Comparison of ENCODE assay signal across 13 cellular contexts in genomic region chr18:13831864-13832508, GRCh38. TPM values are rescaled to one million over a fixed set of nuclear protein-coding genes. Genes with fewer than 3 reads are reported as not detected.
DNase-seq lines count a peak whose midpoint lies in the region; ATAC-seq and TF ChIP-seq lines count a peak whose summit lies in the region.
"Had no signal": no experiment of that assay in that cellular context is flagged by ENCODE, and none has a peak within 500 bp of the region (broad histone marks: within the 10 kb centered on the region; RNA-seq: fewer than 3 reads in every experiment).

No MANE protein-coding gene starts in this region.

- CTCF ChIA-PET in HCT116 (lab: Charles Lee), result interaction anchor here (1.0 to 2.7 kb wide), 6 partner anchors 8 to 255 kb away, joined by 3 to 16 read pairs (median 6); partner anchors contain the start of gene MC5R
- CTCF ChIA-PET in RWPE1 (lab: Yijun Ruan, JAX), result interaction anchor here (0.6 to 0.9 kb wide), 2 partner anchors 19 to 556 kb away, joined by 3 read pairs; no protein-coding TSS in a partner anchor

- DNase-seq in DMS114 treated with DMSO at 0.1 percent for 48 hours (lab: John Stamatoyannopoulos, UW; ENCODE audit: unreplicated experiment) (peak; percentile 2), HCT116 (ENCODE audit: low read depth, low spot score) (peak; percentile 13), RWPE1 (ENCODE audit: low spot score) (peak; percentile 15), left lobe of liver (ENCODE audit: low spot score) (no peak), NOMO-1 (lab: John Stamatoyannopoulos, UW; ENCODE audit: unreplicated experiment in 2 of 2) (no peak), tibial nerve (ENCODE audit: low spot score in 2 of 2) (no peak), NCI-H1048 (lab: John Stamatoyannopoulos, UW) (no peak)
- DNase-seq: activated CD8-positive, alpha-beta memory T cell treated with anti-CD3 and anti-CD28 coated beads, Interleukin-2, amount 50 U/mL, for 4 hours; aorta; hippocampal formation; NK-92 treated with Interleukin-12 subunit alpha and Interleukin-12 subunit beta, amount 100 ng/mL, for 24 hours; uterus had no signal

- H3K36me3 ChIP-seq in HCT116 (ENCODE audit: control insufficient read depth in 1 of 2, insufficient read depth in 2 of 2, low read length in 2 of 2), result no peaks in the 10 kb centered on the region
- H3K36me3 ChIP-seq in tibial nerve, result no peaks in the 10 kb centered on the region
- H3K36me3 ChIP-seq: uterus had no signal

- H3K9me2 ChIP-seq in HCT116 (ENCODE audit: insufficient read depth), result no peaks in the 10 kb centered on the region

- H3K9me3 ChIP-seq in HCT116 (ENCODE audit: control insufficient read depth in 1 of 2, insufficient read depth in 1 of 2, low read depth in 1 of 2, low read length in 2 of 2) (no peaks in the 10 kb centered on the region), tibial nerve (no peaks in the 10 kb centered on the region)
- H3K9me3 ChIP-seq: uterus had no signal

- no peak overlapping the region for H3K9ac ChIP-seq in HCT116 (ENCODE audit: low read length)

- H3K79me2 ChIP-seq in HCT116 (ENCODE audit: insufficient read depth, low read length), result no peaks in the 10 kb centered on the region

- intact Hi-C loops in HCT116 (cut with micrococcal nuclease), result loop anchor here (2.0 kb wide), 1 partner anchor 255 kb away; no protein-coding TSS in a partner anchor

- H3K4me3 ChIP-seq in HCT116 (replicated peaks in 1 of 2; ENCODE audit: low read depth in 1 of 2, low read length in 2 of 2), result no peak overlapping the region
- no peak overlapping the region for H3K4me3 ChIP-seq in tibial nerve
- H3K4me3 ChIP-seq: uterus had no signal

- no TSS peak for BruUV-seq in HCT116 (replicated peaks; lab: Mats Ljungman, UMichigan)

- TF ChIP-seq CTCF in HCT116 (IDR thresholded peaks at IDR 0.05 in 2 of 3, conservative IDR thresholded peaks at IDR 0.05 in 1 of 3; ENCODE audit: borderline replicate concordance in 1 of 3, insufficient read depth in 1 of 3, low read depth in 2 of 3, low read length in 2 of 3) (peak; percentile 23 to 49 (median 28); a peak in 4 of 6 replicates), RWPE1 (conservative IDR thresholded peaks at IDR 0.05; ENCODE audit: low read depth) (no peak), tibial nerve (IDR thresholded peaks at IDR 0.05) (no peak)

- peak; percentile 39; the same call in 1 of the 2 replicates for TF ChIP-seq RAD21 in HCT116 (IDR thresholded peaks at IDR 0.05; ENCODE audit: low read depth)

- no peaks in the 10 kb centered on the region for H4K20me1 ChIP-seq in HCT116 (ENCODE audit: insufficient read depth)

- RAD21 ChIA-PET in HCT116 (lab: Charles Lee; ENCODE audit: low non-redundant PET in 1 of 2, low total read pairs in 2 of 2, uncharacterized antibody in 2 of 2, unreplicated experiment in 2 of 2), result interaction anchor here in 1 of 2 experiments (0.9 to 1.4 kb wide), 2 partner anchors 255 kb away, joined by 3 read pairs; no protein-coding TSS in a partner anchor

- no peak overlapping the region for H2AFZ ChIP-seq in HCT116 (ENCODE audit: low read depth, low read length, poor library complexity, severe bottlenecking)

- peak; percentile 79 for ATAC-seq in HCT116
- peak; percentile 61 for ATAC-seq in left lobe of liver
- no peak for ATAC-seq in HG03097 (IDR thresholded peaks at IDR 0.05; ENCODE audit: low FRiP score, unreplicated experiment)

- H3K27me3 ChIP-seq in HCT116 (ENCODE audit: insufficient read depth, low read length) (peaks cover 8% of the 10 kb centered on the region; the same call in 1 of the 2 replicates), tibial nerve (no peaks in the 10 kb centered on the region)
- H3K27me3 ChIP-seq: uterus had no signal

- 65 to 75% methylated on average over 11 of the region's 11 CpGs for WGBS in tibial nerve, 2 donors

- no peak overlapping the region for H3K4me2 ChIP-seq in HCT116 (ENCODE audit: low read length)

- no peaks in the 10 kb centered on the region for H3K4me1 ChIP-seq in HCT116 (ENCODE audit: control insufficient read depth in 1 of 2, insufficient read depth in 2 of 2, low read length in 2 of 2)
- H3K4me1 ChIP-seq in tibial nerve, result no peaks in the 10 kb centered on the region
- H3K4me1 ChIP-seq: uterus had no signal

- H3K27ac ChIP-seq in HCT116 (ENCODE audit: low read depth, low read length) (no peak overlapping the region), RWPE1 (no peak overlapping the region), tibial nerve (no peak overlapping the region)
- H3K27ac ChIP-seq: uterus had no signal

- POLR2A ChIA-PET in HCT116 (lab: Charles Lee), result no interaction called here
- POLR2A ChIA-PET in RWPE1 (lab: Yijun Ruan, JAX; ENCODE audit: low non-redundant PET), result no interaction called here

- TF ChIP-seq POLR2A in HCT116 (IDR thresholded peaks at IDR 0.05; ENCODE audit: borderline replicate concordance, extremely low read depth, insufficient read depth, insufficient read length) (no peak), tibial nerve (IDR thresholded peaks at IDR 0.05) (no peak)

- no peak for TF ChIP-seq EP300 in tibial nerve (IDR thresholded peaks at IDR 0.05)

TF ChIP-seq in HCT116, 20 proteins besides CTCF, POLR2A, EP300 and RAD21:
- TF ChIP-seq ZNF274 (IDR thresholded peaks at IDR 0.05; ENCODE audit: low read depth, low read length), result no peak
- no peak for TF ChIP-seq POLR2AphosphoS5 (IDR thresholded peaks at IDR 0.05; ENCODE audit: low read depth, low read length)
- TF ChIP-seq SIN3A (IDR thresholded peaks at IDR 0.05; ENCODE audit: low read depth), result no peak
- no peak for TF ChIP-seq MAX (IDR thresholded peaks at IDR 0.05)
- no peak for TF ChIP-seq JUND (IDR thresholded peaks at IDR 0.05)
- no peak for TF ChIP-seq TCF7L2 (IDR thresholded peaks at IDR 0.05; ENCODE audit: borderline replicate concordance, extremely low read depth, insufficient read depth, insufficient read length)
- TF ChIP-seq ZFX (IDR thresholded peaks at IDR 0.05), result no peak
- TF ChIP-seq EGR1 (IDR thresholded peaks at IDR 0.05; ENCODE audit: low read depth), result no peak
- TF ChIP-seq, protein P1, sequence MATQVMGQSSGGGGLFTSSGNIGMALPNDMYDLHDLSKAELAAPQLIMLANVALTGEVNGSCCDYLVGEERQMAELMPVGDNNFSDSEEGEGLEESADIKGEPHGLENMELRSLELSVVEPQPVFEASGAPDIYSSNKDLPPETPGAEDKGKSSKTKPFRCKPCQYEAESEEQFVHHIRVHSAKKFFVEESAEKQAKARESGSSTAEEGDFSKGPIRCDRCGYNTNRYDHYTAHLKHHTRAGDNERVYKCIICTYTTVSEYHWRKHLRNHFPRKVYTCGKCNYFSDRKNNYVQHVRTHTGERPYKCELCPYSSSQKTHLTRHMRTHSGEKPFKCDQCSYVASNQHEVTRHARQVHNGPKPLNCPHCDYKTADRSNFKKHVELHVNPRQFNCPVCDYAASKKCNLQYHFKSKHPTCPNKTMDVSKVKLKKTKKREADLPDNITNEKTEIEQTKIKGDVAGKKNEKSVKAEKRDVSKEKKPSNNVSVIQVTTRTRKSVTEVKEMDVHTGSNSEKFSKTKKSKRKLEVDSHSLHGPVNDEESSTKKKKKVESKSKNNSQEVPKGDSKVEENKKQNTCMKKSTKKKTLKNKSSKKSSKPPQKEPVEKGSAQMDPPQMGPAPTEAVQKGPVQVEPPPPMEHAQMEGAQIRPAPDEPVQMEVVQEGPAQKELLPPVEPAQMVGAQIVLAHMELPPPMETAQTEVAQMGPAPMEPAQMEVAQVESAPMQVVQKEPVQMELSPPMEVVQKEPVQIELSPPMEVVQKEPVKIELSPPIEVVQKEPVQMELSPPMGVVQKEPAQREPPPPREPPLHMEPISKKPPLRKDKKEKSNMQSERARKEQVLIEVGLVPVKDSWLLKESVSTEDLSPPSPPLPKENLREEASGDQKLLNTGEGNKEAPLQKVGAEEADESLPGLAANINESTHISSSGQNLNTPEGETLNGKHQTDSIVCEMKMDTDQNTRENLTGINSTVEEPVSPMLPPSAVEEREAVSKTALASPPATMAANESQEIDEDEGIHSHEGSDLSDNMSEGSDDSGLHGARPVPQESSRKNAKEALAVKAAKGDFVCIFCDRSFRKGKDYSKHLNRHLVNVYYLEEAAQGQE (IDR thresholded peaks at IDR 0.05; ENCODE audit: low read depth), result no peak
- TF ChIP-seq FOSL1 (IDR thresholded peaks at IDR 0.05; ENCODE audit: low read depth), result no peak
- TF ChIP-seq SRF (IDR thresholded peaks at IDR 0.05; ENCODE audit: low read depth), result no peak
- TF ChIP-seq CEBPB (IDR thresholded peaks at IDR 0.05; ENCODE audit: low read depth), result no peak
- TF ChIP-seq CBX3 (IDR thresholded peaks at IDR 0.05; ENCODE audit: low read depth), result no peak
- TF ChIP-seq, protein P2, sequence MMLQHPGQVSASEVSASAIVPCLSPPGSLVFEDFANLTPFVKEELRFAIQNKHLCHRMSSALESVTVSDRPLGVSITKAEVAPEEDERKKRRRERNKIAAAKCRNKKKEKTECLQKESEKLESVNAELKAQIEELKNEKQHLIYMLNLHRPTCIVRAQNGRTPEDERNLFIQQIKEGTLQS (IDR thresholded peaks at IDR 0.05), result no peak
- TF ChIP-seq EZH2phosphoT487 (IDR thresholded peaks at IDR 0.05; ENCODE audit: borderline replicate concordance), result no peak
- no peak for TF ChIP-seq ZBTB33 (IDR thresholded peaks at IDR 0.05; ENCODE audit: extremely low read depth, insufficient replicate concordance, low read length)
- no peak for TF ChIP-seq YY1 (IDR thresholded peaks at IDR 0.05; ENCODE audit: extremely low read depth, insufficient replicate concordance, low read depth, low read length)

RNA-seq across cellular contexts. Expression of gene MC5R, which starts 8.0 kb away (rescaled TPM):
- total RNA-seq in HCT116 (2021; ENCODE audit: unreplicated experiment) (not detected), left lobe of liver (not detected), tibial nerve (not detected)
- not detected in 2 replicates for polyA plus RNA-seq in HCT116 (2012)
- total RNA-seq: aorta, uterus had no signal
- polyA plus RNA-seq: aorta had no signal

Comparison
In these comparisons a context has a peak if more than half of its experiments do, and no peak if none do; other contexts are left out.
1. DNase-seq: peak in DMS114 treated with DMSO at 0.1 percent for 48 hours (single experiment), HCT116 (single experiment) and RWPE1 (single experiment); none in left lobe of liver (single experiment), NOMO-1 (0 of 2), tibial nerve (0 of 2) and NCI-H1048 (single experiment).
2. CTCF ChIP-seq: peak in HCT116 (3 of 3); none in RWPE1 (single experiment) and tibial nerve (0 of 5).